10 cellular contexts compared by ENCODE assay signal in genomic region chr15:40543631-40544294, GRCh38. TPM values are rescaled to one million over a fixed set of nuclear protein-coding genes. Genes with fewer than 3 reads are reported as not detected.
DNase-seq lines count a peak whose midpoint lies in the region; ATAC-seq and TF ChIP-seq lines count a peak whose summit lies in the region.
"Had no signal": no experiment of that assay in that cellular context is flagged by ENCODE, and none has a peak within 500 bp of the region (broad histone marks: within the 10 kb centered on the region; RNA-seq: fewer than 3 reads in every experiment).

No MANE protein-coding gene starts in this region.

- peak; percentile 34 for ATAC-seq in activated CD8-positive, alpha-beta T cell treated with anti-CD3 and anti-CD28 coated beads for 36 hours
- ATAC-seq in activated CD8-positive, alpha-beta T cell treated with anti-CD3 and anti-CD28 coated beads, Interleukin-2, amount 10 ng/mL, durations not matched to agents 7 days and 5 days, result no peak
- peak; percentile 72 for ATAC-seq in HG02798 (IDR thresholded peaks at IDR 0.05; ENCODE audit: poor library complexity, unreplicated experiment)
- ATAC-seq in stimulated activated naive CD8-positive, alpha-beta T cell treated with anti-CD3 and anti-CD28 coated beads, Interleukin-15, amount 100 ng/mL, for 72 hours, result peak; percentile 73

- no peaks in the 10 kb centered on the region for H3K27me3 Mint-ChIP-seq in activated CD8-positive, alpha-beta T cell treated with anti-CD3 and anti-CD28 coated beads for 36 hours
- H3K27me3 Mint-ChIP-seq in activated CD8-positive, alpha-beta T cell treated with anti-CD3 and anti-CD28 coated beads, Interleukin-2, amount 10 ng/mL, durations not matched to agents 7 days and 5 days (ENCODE audit: low read depth), result no peaks in the 10 kb centered on the region
- H3K27me3 Mint-ChIP-seq in stimulated activated naive CD8-positive, alpha-beta T cell treated with anti-CD3 and anti-CD28 coated beads, Interleukin-15, amount 100 ng/mL, for 72 hours, result no peaks in the 10 kb centered on the region
- H3K27me3 Mint-ChIP-seq in T-helper 2 cell treated with Interferon-gamma antibody and Interleukin-4, amounts not matched to agents 5 μg/mL and 100 μg/mL, for 36 hours (ENCODE audit: low read depth), result no peaks in the 10 kb centered on the region

- no peaks in the 10 kb centered on the region for H3K36me3 ChIP-seq in KMS-11 (ENCODE audit: insufficient read depth)
- H3K36me3 ChIP-seq: breast epithelium had no signal

- CTCF ChIA-PET in activated CD8-positive, alpha-beta T cell treated with anti-CD3 and anti-CD28 coated beads for 36 hours (lab: Charles Lee), result no interaction called here
- CTCF ChIA-PET in activated CD8-positive, alpha-beta T cell treated with anti-CD3 and anti-CD28 coated beads, Interleukin-2, amount 10 ng/mL, durations not matched to agents 7 days and 5 days (lab: Charles Lee), result no interaction called here

- no peak for TF ChIP-seq CTCF in activated CD8-positive, alpha-beta T cell treated with anti-CD3 and anti-CD28 coated beads for 36 hours (IDR thresholded peaks at IDR 0.05)
- TF ChIP-seq CTCF in KMS-11 (conservative IDR thresholded peaks at IDR 0.05; ENCODE audit: low read depth, low read length), result no peak

- H3K4me3 Mint-ChIP-seq in activated CD8-positive, alpha-beta T cell treated with anti-CD3 and anti-CD28 coated beads for 36 hours, result no peak overlapping the region
- no peak overlapping the region for H3K4me3 Mint-ChIP-seq in activated CD8-positive, alpha-beta T cell treated with anti-CD3 and anti-CD28 coated beads, Interleukin-2, amount 10 ng/mL, durations not matched to agents 7 days and 5 days
- H3K4me3 Mint-ChIP-seq in stimulated activated naive CD8-positive, alpha-beta T cell treated with anti-CD3 and anti-CD28 coated beads, Interleukin-15, amount 100 ng/mL, for 72 hours, result no peak overlapping the region
- no peak overlapping the region for H3K4me3 Mint-ChIP-seq in T-helper 2 cell treated with Interferon-gamma antibody and Interleukin-4, amounts not matched to agents 5 μg/mL and 100 μg/mL, for 36 hours

- peak overlapping the region; percentile 58 for H3K4me2 ChIP-seq in KMS-11

- no peak overlapping the region for H3K4me3 ChIP-seq in KMS-11 (IDR thresholded peaks at IDR 0.05; ENCODE audit: insufficient read depth, low read depth, low read length)
- H3K4me3 ChIP-seq: breast epithelium had no signal

- H3K27ac ChIP-seq in KMS-11, result no peak overlapping the region; the same call in 1 of the 2 replicates
- H3K27ac ChIP-seq: breast epithelium had no signal

- no peak overlapping the region for H3K9ac ChIP-seq in KMS-11

- H3K27ac Mint-ChIP-seq in activated CD8-positive, alpha-beta T cell treated with anti-CD3 and anti-CD28 coated beads for 36 hours, result no peak overlapping the region
- H3K27ac Mint-ChIP-seq in activated CD8-positive, alpha-beta T cell treated with anti-CD3 and anti-CD28 coated beads, Interleukin-2, amount 10 ng/mL, durations not matched to agents 7 days and 5 days, result no peak overlapping the region
- no peak overlapping the region for H3K27ac Mint-ChIP-seq in stimulated activated naive CD8-positive, alpha-beta T cell treated with anti-CD3 and anti-CD28 coated beads, Interleukin-15, amount 100 ng/mL, for 72 hours
- H3K27ac Mint-ChIP-seq in T-helper 2 cell treated with Interferon-gamma antibody and Interleukin-4, amounts not matched to agents 5 μg/mL and 100 μg/mL, for 36 hours, result no peak overlapping the region

- DNase-seq in activated CD8-positive, alpha-beta T cell treated with anti-CD3 and anti-CD28 coated beads for 36 hours, result no peak
- DNase-seq in activated CD8-positive, alpha-beta T cell treated with anti-CD3 and anti-CD28 coated beads, Interleukin-2, amount 10 ng/mL, durations not matched to agents 7 days and 5 days, result no peak
- DNase-seq in stimulated activated naive CD8-positive, alpha-beta T cell treated with anti-CD3 and anti-CD28 coated beads, Interleukin-15, amount 100 ng/mL, for 72 hours, result no peak
- DNase-seq in posterior vena cava (ENCODE audit: low spot score) (no peak), HuH-7 (ENCODE audit: low spot score) (no peak)
- no peak for DNase-seq in T-helper 2 cell treated with Interferon-gamma antibody and Interleukin-4, amounts not matched to agents 5 μg/mL and 100 μg/mL, for 36 hours (ENCODE audit: low spot score)
- DNase-seq: stimulated activated CD4-positive, alpha-beta T cell treated with anti-CD3 and anti-CD28 coated beads, Interleukin-4, amount 100 ng/mL, for 24 hours had no signal

- no peaks in the 10 kb centered on the region for H3K9me3 Mint-ChIP-seq in activated CD8-positive, alpha-beta T cell treated with anti-CD3 and anti-CD28 coated beads for 36 hours
- H3K9me3 Mint-ChIP-seq in activated CD8-positive, alpha-beta T cell treated with anti-CD3 and anti-CD28 coated beads, Interleukin-2, amount 10 ng/mL, durations not matched to agents 7 days and 5 days (ENCODE audit: insufficient read depth), result no peaks in the 10 kb centered on the region
- H3K9me3 Mint-ChIP-seq in stimulated activated naive CD8-positive, alpha-beta T cell treated with anti-CD3 and anti-CD28 coated beads, Interleukin-15, amount 100 ng/mL, for 72 hours, result no peaks in the 10 kb centered on the region
- H3K9me3 Mint-ChIP-seq in T-helper 2 cell treated with Interferon-gamma antibody and Interleukin-4, amounts not matched to agents 5 μg/mL and 100 μg/mL, for 36 hours, result no peaks in the 10 kb centered on the region

- no peaks in the 10 kb centered on the region for H3K79me2 ChIP-seq in KMS-11 (ENCODE audit: insufficient read depth, low read depth)

- H3K36me3 Mint-ChIP-seq in activated CD8-positive, alpha-beta T cell treated with anti-CD3 and anti-CD28 coated beads for 36 hours (ENCODE audit: low read depth), result peaks cover 2% of the 10 kb centered on the region
- no peaks in the 10 kb centered on the region for H3K36me3 Mint-ChIP-seq in activated CD8-positive, alpha-beta T cell treated with anti-CD3 and anti-CD28 coated beads, Interleukin-2, amount 10 ng/mL, durations not matched to agents 7 days and 5 days (ENCODE audit: low read depth)
- peaks cover 3% of the 10 kb centered on the region for H3K36me3 Mint-ChIP-seq in T-helper 2 cell treated with Interferon-gamma antibody and Interleukin-4, amounts not matched to agents 5 μg/mL and 100 μg/mL, for 36 hours (ENCODE audit: low read depth)

- no peaks in the 10 kb centered on the region for H4K20me1 ChIP-seq in KMS-11 (ENCODE audit: insufficient read depth)

- peaks cover 59% of the 10 kb centered on the region for H3K4me1 ChIP-seq in KMS-11 (ENCODE audit: low read depth, poor library complexity, severe bottlenecking)
- H3K4me1 ChIP-seq: breast epithelium had no signal

- H3K4me1 Mint-ChIP-seq in activated CD8-positive, alpha-beta T cell treated with anti-CD3 and anti-CD28 coated beads for 36 hours (ENCODE audit: low read depth), result peaks cover 5% of the 10 kb centered on the region
- H3K4me1 Mint-ChIP-seq in activated CD8-positive, alpha-beta T cell treated with anti-CD3 and anti-CD28 coated beads, Interleukin-2, amount 10 ng/mL, durations not matched to agents 7 days and 5 days (ENCODE audit: low read depth), result peaks cover 6% of the 10 kb centered on the region
- H3K4me1 Mint-ChIP-seq in stimulated activated naive CD8-positive, alpha-beta T cell treated with anti-CD3 and anti-CD28 coated beads, Interleukin-15, amount 100 ng/mL, for 72 hours, result peaks cover 10% of the 10 kb centered on the region
- peaks cover 4% of the 10 kb centered on the region for H3K4me1 Mint-ChIP-seq in T-helper 2 cell treated with Interferon-gamma antibody and Interleukin-4, amounts not matched to agents 5 μg/mL and 100 μg/mL, for 36 hours (ENCODE audit: low read depth)

- no peak overlapping the region for H2AFZ ChIP-seq in KMS-11 (ENCODE audit: low read depth)

- intact Hi-C loops in activated CD8-positive, alpha-beta T cell treated with anti-CD3 and anti-CD28 coated beads for 36 hours (cut with micrococcal nuclease), result no loop called here
- intact Hi-C loops in posterior vena cava (cut with DNase I), result no loop called here

- POLR2A ChIA-PET in activated CD8-positive, alpha-beta T cell treated with anti-CD3 and anti-CD28 coated beads for 36 hours (lab: Charles Lee), result no interaction called here
- POLR2A ChIA-PET in activated CD8-positive, alpha-beta T cell treated with anti-CD3 and anti-CD28 coated beads, Interleukin-2, amount 10 ng/mL, durations not matched to agents 7 days and 5 days (lab: Charles Lee), result no interaction called here

- no peaks in the 10 kb centered on the region for H3K27me3 ChIP-seq in KMS-11 (ENCODE audit: insufficient read depth, low read depth)
- H3K27me3 ChIP-seq: breast epithelium had no signal

RNA-seq across cellular contexts. Expression of gene CCDC32, which starts 21.1 kb away (rescaled TPM):
- 10 to 100 TPM; 21.3 to 22.0 TPM for total RNA-seq in activated CD8-positive, alpha-beta T cell treated with anti-CD3 and anti-CD28 coated beads for 36 hours
- 10 to 100 TPM; 24.7 to 27.0 TPM for total RNA-seq in activated CD8-positive, alpha-beta T cell treated with anti-CD3 and anti-CD28 coated beads, Interleukin-2, amount 10 ng/mL, durations not matched to agents 7 days and 5 days
- total RNA-seq in posterior vena cava, result 10 to 100 TPM; 27.0 to 31.1 TPM

RNA-seq across cellular contexts. Expression of gene RPUSD2, which starts 25.3 kb away (rescaled TPM):
- 10 to 100 TPM; 17.2 to 19.0 TPM for total RNA-seq in activated CD8-positive, alpha-beta T cell treated with anti-CD3 and anti-CD28 coated beads for 36 hours
- 10 to 100 TPM; 14.1 to 15.6 TPM for total RNA-seq in activated CD8-positive, alpha-beta T cell treated with anti-CD3 and anti-CD28 coated beads, Interleukin-2, amount 10 ng/mL, durations not matched to agents 7 days and 5 days
- total RNA-seq in posterior vena cava, result 1 to 10 TPM; 5.0 to 6.8 TPM

RNA-seq across cellular contexts. Expression of gene KNL1, which starts 50.3 kb away (rescaled TPM):
- 10 to 100 TPM; 20.9 to 22.8 TPM for total RNA-seq in activated CD8-positive, alpha-beta T cell treated with anti-CD3 and anti-CD28 coated beads for 36 hours
- total RNA-seq in activated CD8-positive, alpha-beta T cell treated with anti-CD3 and anti-CD28 coated beads, Interleukin-2, amount 10 ng/mL, durations not matched to agents 7 days and 5 days, result 10 to 100 TPM; 61.4 to 65.4 TPM
- under 1 TPM; 0.52 to 0.79 TPM for total RNA-seq in posterior vena cava

Comparison
In these comparisons a context has a peak if more than half of its experiments do, and no peak if none do; other contexts are left out.
1. RNA of gene KNL1, which starts 50.3 kb away (total RNA-seq): 61.4 to 65.4 TPM in activated CD8-positive, alpha-beta T cell treated with anti-CD3 and anti-CD28 coated beads, Interleukin-2, amount 10 ng/mL, durations not matched to agents 7 days and 5 days and 20.9 to 22.8 TPM in activated CD8-positive, alpha-beta T cell treated with anti-CD3 and anti-CD28 coated beads for 36 hours; 0.52 to 0.79 TPM in posterior vena cava; every median in the first group is over 10 times any median in the second.